Comparison of ENCODE assay signal across 12 cellular contexts in the genomic region with DNA sequence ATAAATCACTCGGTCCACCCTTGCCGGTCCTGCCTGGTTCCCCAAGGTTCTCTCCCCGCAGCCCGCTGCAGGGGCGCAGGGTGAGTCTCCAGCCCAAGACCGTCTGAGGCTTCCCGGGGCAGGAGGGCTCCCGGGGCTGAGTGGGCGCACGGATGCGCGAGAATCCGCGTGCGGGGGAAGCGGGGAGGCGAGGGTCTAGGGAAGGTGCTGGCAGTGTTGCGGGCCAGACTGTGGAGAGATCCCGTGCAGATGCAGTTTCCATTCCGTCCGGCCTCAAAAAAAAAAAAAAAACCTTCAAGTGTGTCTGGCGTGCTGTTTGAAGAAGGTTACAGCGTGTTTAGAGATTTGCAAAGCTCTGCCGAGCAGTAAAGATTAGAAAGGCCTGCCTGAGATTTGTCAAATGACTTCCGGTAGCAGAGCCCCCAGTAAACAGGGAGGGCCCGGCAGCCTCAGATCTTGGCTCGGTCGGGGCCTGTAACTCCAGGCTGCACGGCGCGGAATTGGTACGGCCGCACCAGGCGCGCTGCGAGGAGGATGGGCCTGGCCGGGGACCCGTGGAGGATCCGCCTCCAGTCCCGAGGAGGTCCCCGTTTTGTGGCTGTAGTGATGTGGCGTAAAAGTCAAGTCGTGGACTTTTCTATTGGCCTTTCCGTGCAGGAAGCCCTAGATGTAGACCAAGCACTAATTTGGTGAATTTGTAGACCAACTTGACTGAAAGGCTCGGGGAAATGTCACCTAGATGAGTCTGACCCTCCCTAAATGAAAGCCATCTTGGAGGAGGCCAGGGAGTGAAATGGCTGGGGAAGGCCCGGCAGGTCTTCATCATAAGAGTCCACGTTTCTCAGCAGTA.
A peak's percentile ranks its signal among the peaks of the same experiment; 100 is the strongest.
DNase-seq lines count a peak whose midpoint lies in the region; ATAC-seq lines count a peak whose summit lies in the region.
"Had no signal": no experiment of that assay in that cellular context is flagged by ENCODE, and none has a peak within 500 bp of the region (broad histone marks: within the 10 kb centered on the region; RNA-seq: fewer than 3 reads in every experiment).

No MANE protein-coding gene starts in this region.

- H3K27ac Mint-ChIP-seq in activated naive CD8-positive, alpha-beta T cell treated with anti-CD3 and anti-CD28 coated beads for 36 hours: no peak overlapping the region
- peak overlapping the region in 1 of 10 donors; percentile 43 for H3K27ac Mint-ChIP-seq in naive thymus-derived CD8-positive, alpha-beta T cell

- peaks cover 27% of the 10 kb centered on the region for H3K4me1 Mint-ChIP-seq in activated naive CD8-positive, alpha-beta T cell treated with anti-CD3 and anti-CD28 coated beads for 36 hours
- H3K4me1 Mint-ChIP-seq in naive thymus-derived CD8-positive, alpha-beta T cell: peaks cover 4 to 18% (median 13%) of the 10 kb centered on the region in 4 donors

- POLR2A ChIA-PET in naive thymus-derived CD8-positive, alpha-beta T cell (lab: Charles Lee): no interaction called here

- peaks cover 17% of the 10 kb centered on the region for H3K9me3 Mint-ChIP-seq in activated naive CD8-positive, alpha-beta T cell treated with anti-CD3 and anti-CD28 coated beads for 36 hours
- peaks cover 0 to 50% (median 24%) of the 10 kb centered on the region in 9 donors for H3K9me3 Mint-ChIP-seq in naive thymus-derived CD8-positive, alpha-beta T cell

- DNase-seq in COLO668 (lab: John Stamatoyannopoulos, UW; ENCODE audit: unreplicated experiment): peak; percentile 66
- peak; percentile 58 for DNase-seq in HT-29 (ENCODE audit: low spot score)
- DNase-seq in activated naive CD8-positive, alpha-beta T cell treated with anti-CD3 and anti-CD28 coated beads for 36 hours: peak; percentile 21
- peak in 1 of 10 donors; percentile 22 for DNase-seq in naive thymus-derived CD8-positive, alpha-beta T cell
- DNase-seq in inferior parietal cortex (ENCODE audit: extremely low spot score): no peak
- no peak for DNase-seq in COR-L47 (lab: John Stamatoyannopoulos, UW)
- DNase-seq in hippocampal formation (lab: John Stamatoyannopoulos, UW): no peak
- DNase-seq in SKM-1 treated with dmso at 0.1 percent for 144 hours (lab: John Stamatoyannopoulos, UW; ENCODE audit: unreplicated experiment): no peak
- DNase-seq: Calu3, left ventricle myocardium inferior, NCI-H526 treated with DMSO at 0.1 percent for 48 hours, sigmoid colon had no signal

- no peak for ATAC-seq in naive thymus-derived CD8-positive, alpha-beta T cell

- H3K4me3 Mint-ChIP-seq in activated naive CD8-positive, alpha-beta T cell treated with anti-CD3 and anti-CD28 coated beads for 36 hours: peak overlapping the region; percentile 40
- H3K4me3 Mint-ChIP-seq in naive thymus-derived CD8-positive, alpha-beta T cell: peak overlapping the region in 6 of 10 donors; percentile 26 to 79 (median 49)

- H3K36me3 Mint-ChIP-seq in activated naive CD8-positive, alpha-beta T cell treated with anti-CD3 and anti-CD28 coated beads for 36 hours: peaks cover 13% of the 10 kb centered on the region
- peaks cover 5 to 32% (median 6%) of the 10 kb centered on the region in 3 donors for H3K36me3 Mint-ChIP-seq in naive thymus-derived CD8-positive, alpha-beta T cell

- H3K27me3 Mint-ChIP-seq in activated naive CD8-positive, alpha-beta T cell treated with anti-CD3 and anti-CD28 coated beads for 36 hours: no peaks in the 10 kb centered on the region
- peaks cover 17 to 63% (median 40%) of the 10 kb centered on the region in 5 donors for H3K27me3 Mint-ChIP-seq in naive thymus-derived CD8-positive, alpha-beta T cell

Comparison
In these comparisons a context has a peak if more than half of its experiments do, and no peak if none do; other contexts are left out.
1. DNase-seq: peak in COLO668 (single experiment), HT-29 (single experiment) and activated naive CD8-positive, alpha-beta T cell treated with anti-CD3 and anti-CD28 coated beads for 36 hours (single experiment); none in inferior parietal cortex (single experiment), COR-L47 (single experiment), hippocampal formation (0 of 2) and SKM-1 treated with dmso at 0.1 percent for 144 hours (single experiment).